16 cellular contexts compared by ENCODE assay signal in genomic region chr4:101411926-101412325, GRCh38.
DNase-seq lines count a peak whose midpoint lies in the region; ATAC-seq and TF ChIP-seq lines count a peak whose summit lies in the region.
"Had no signal": no experiment of that assay in that cellular context is flagged by ENCODE, and none has a peak within 500 bp of the region (broad histone marks: within the 10 kb centered on the region; RNA-seq: fewer than 3 reads in every experiment).

No MANE protein-coding gene starts in this region.

- H3K36me3 ChIP-seq in CD8-positive, alpha-beta memory T cell (ENCODE audit: insufficient read depth, low read length) = no peaks in the 10 kb centered on the region
- no peaks in the 10 kb centered on the region for H3K36me3 ChIP-seq in PC-9 (ENCODE audit: low read depth)

- H3K4me3 Mint-ChIP-seq in CD8-positive, alpha-beta memory T cell = peak overlapping the region in 4 of 7 donors; percentile 2 to 83 (median 76)
- H3K4me3 Mint-ChIP-seq in activated naive CD4-positive, alpha-beta T cell treated with anti-CD3 and anti-CD28 coated beads, Interleukin-2, amount 10 ng/mL, durations not matched to agents 7 days and 5 days = no peak overlapping the region
- H3K4me3 Mint-ChIP-seq: B cell; CD4-positive, alpha-beta T cell; H9 had no signal

- POLR2A ChIA-PET in CD8-positive, alpha-beta memory T cell (lab: Charles Lee) = no interaction called here
- POLR2A ChIA-PET in PC-9 (lab: Charles Lee; ENCODE audit: unreplicated experiment) = no interaction called here

- peak overlapping the region in 2 of 8 donors; percentile 32 to 80 for H3K27ac Mint-ChIP-seq in CD8-positive, alpha-beta memory T cell
- H3K27ac Mint-ChIP-seq in activated naive CD4-positive, alpha-beta T cell treated with anti-CD3 and anti-CD28 coated beads, Interleukin-2, amount 10 ng/mL, durations not matched to agents 7 days and 5 days = no peak overlapping the region
- H3K27ac Mint-ChIP-seq: B cell; CD4-positive, alpha-beta T cell had no signal

- peaks cover 0 to 2% (median 0%) of the 10 kb centered on the region in 3 donors for H3K36me3 Mint-ChIP-seq in CD8-positive, alpha-beta memory T cell
- H3K36me3 Mint-ChIP-seq in activated naive CD4-positive, alpha-beta T cell treated with anti-CD3 and anti-CD28 coated beads, Interleukin-2, amount 10 ng/mL, durations not matched to agents 7 days and 5 days = peaks cover 23% of the 10 kb centered on the region

- H3F3A ChIP-seq in PC-9 (ENCODE audit: insufficient read depth, low read depth) = no peaks in the 10 kb centered on the region

- intact Hi-C loops in PC-9 (cut with micrococcal nuclease; ENCODE audit: unreplicated experiment) = no loop called here

- H2AFZ ChIP-seq in PC-9 = 0 out of 2 replicates have a peak overlapping the region, but pooled peaks have one; percentile 52

- H3K9me3 ChIP-seq in CD8-positive, alpha-beta memory T cell (ENCODE audit: low read length) = no peaks in the 10 kb centered on the region
- no peaks in the 10 kb centered on the region for H3K9me3 ChIP-seq in PC-9 (ENCODE audit: insufficient read depth, low read depth)

- H3K4me2 ChIP-seq in PC-9 = no peak overlapping the region

- TF ChIP-seq CTCF in PC-9 (conservative IDR thresholded peaks at IDR 0.05) (no peak), epithelial cell of esophagus (IDR thresholded peaks at IDR 0.05; ENCODE audit: insufficient read depth, low read depth, low read length, missing control alignments) (no peak)

- H3K9me2 ChIP-seq in PC-9 (ENCODE audit: insufficient read depth) = no peaks in the 10 kb centered on the region

- CTCF ChIA-PET in CD8-positive, alpha-beta memory T cell (lab: Charles Lee) = no interaction called here
- CTCF ChIA-PET in PC-9 (lab: Charles Lee) = no interaction called here
- CTCF ChIA-PET in activated naive CD4-positive, alpha-beta T cell treated with anti-CD3 and anti-CD28 coated beads, Interleukin-2, amount 10 ng/mL, durations not matched to agents 7 days and 5 days (lab: Charles Lee) = no interaction called here

- H3K27me3 Mint-ChIP-seq in CD8-positive, alpha-beta memory T cell = peaks cover 2 to 3% of the 10 kb centered on the region in 2 donors
- H3K27me3 Mint-ChIP-seq in activated naive CD4-positive, alpha-beta T cell treated with anti-CD3 and anti-CD28 coated beads, Interleukin-2, amount 10 ng/mL, durations not matched to agents 7 days and 5 days = peaks cover 48% of the 10 kb centered on the region
- H3K27me3 Mint-ChIP-seq: B cell had no signal

- no peaks in the 10 kb centered on the region for H4K20me1 ChIP-seq in PC-9 (ENCODE audit: insufficient read depth)

- H3K27me3 ChIP-seq in CD8-positive, alpha-beta memory T cell (ENCODE audit: insufficient read depth, low read length, poor library complexity, severe bottlenecking) = no peaks in the 10 kb centered on the region
- no peaks in the 10 kb centered on the region for H3K27me3 ChIP-seq in PC-9 (ENCODE audit: insufficient read depth, low read depth)

- H3K79me2 ChIP-seq in PC-9 (ENCODE audit: low read depth) = no peaks in the 10 kb centered on the region

- BruUV-seq in PC-9 (replicated peaks; lab: Mats Ljungman, UMichigan) = no TSS peak

- H3K4me1 ChIP-seq in CD8-positive, alpha-beta memory T cell (ENCODE audit: insufficient read depth, low read length) = peaks cover 5% of the 10 kb centered on the region
- H3K4me1 ChIP-seq in PC-9 (replicated peaks; ENCODE audit: insufficient read depth) = peaks cover 11% of the 10 kb centered on the region

- no peak overlapping the region for H3K4me3 ChIP-seq in CD8-positive, alpha-beta memory T cell (ENCODE audit: low read length)
- H3K4me3 ChIP-seq in PC-9 = no peak overlapping the region
- H3K4me3 ChIP-seq in epithelial cell of esophagus (ENCODE audit: low read length) = no peak overlapping the region
- H3K4me3 ChIP-seq: GM12878 had no signal

- peaks cover 25 to 32% (median 28%) of the 10 kb centered on the region in 3 donors for H3K4me1 Mint-ChIP-seq in CD8-positive, alpha-beta memory T cell
- peaks cover 36% of the 10 kb centered on the region for H3K4me1 Mint-ChIP-seq in activated naive CD4-positive, alpha-beta T cell treated with anti-CD3 and anti-CD28 coated beads, Interleukin-2, amount 10 ng/mL, durations not matched to agents 7 days and 5 days
- H3K4me1 Mint-ChIP-seq: H9 had no signal

- DNase-seq in CD8-positive, alpha-beta memory T cell = no peak
- DNase-seq in HPDE6-E6E7 (ENCODE audit: extremely low spot score) (peak; percentile 11), PC-9 (peak in 1 of 2 experiments; percentile 70), epithelial cell of esophagus (ENCODE audit: low read depth) (peak; percentile 37)
- DNase-seq in activated naive CD4-positive, alpha-beta T cell treated with anti-CD3 and anti-CD28 coated beads, Interleukin-2, amount 10 ng/mL, durations not matched to agents 7 days and 5 days = no peak
- DNase-seq: C1 segment of cervical spinal cord; CD4-positive, alpha-beta T cell; GOT3; H9; IMR-90; KBM-7 had no signal

- no peak overlapping the region for H3K27ac ChIP-seq in CD8-positive, alpha-beta memory T cell (ENCODE audit: low read depth, low read length)
- H3K27ac ChIP-seq in PC-9 = peak overlapping the region; percentile 31; the same call in 1 of the 2 replicates
- H3K27ac ChIP-seq: HL-60 had no signal

- peaks cover 0 to 3% (median 0%) of the 10 kb centered on the region in 5 donors for H3K9me3 Mint-ChIP-seq in CD8-positive, alpha-beta memory T cell
- H3K9me3 Mint-ChIP-seq in activated naive CD4-positive, alpha-beta T cell treated with anti-CD3 and anti-CD28 coated beads, Interleukin-2, amount 10 ng/mL, durations not matched to agents 7 days and 5 days = peaks cover 16% of the 10 kb centered on the region
- H3K9me3 Mint-ChIP-seq: CD4-positive, alpha-beta T cell had no signal

- ATAC-seq in HG03342 (IDR thresholded peaks at IDR 0.05; ENCODE audit: unreplicated experiment) (no peak), GM19023 (IDR thresholded peaks at IDR 0.05; ENCODE audit: unreplicated experiment) (no peak)
- ATAC-seq: GM12878 had no signal

Comparison
In these comparisons a context has a peak if more than half of its experiments do, and no peak if none do; other contexts are left out.
1. DNase-seq: peak in HPDE6-E6E7 (single experiment) and epithelial cell of esophagus (single experiment); none in CD8-positive, alpha-beta memory T cell (0 of 5) and activated naive CD4-positive, alpha-beta T cell treated with anti-CD3 and anti-CD28 coated beads, Interleukin-2, amount 10 ng/mL, durations not matched to agents 7 days and 5 days (single experiment).